In genomic region chr11:27349919-27350318, GRCh38 we compare ENCODE assay signal across 30 cellular contexts. TPM values are rescaled to one million over a fixed set of nuclear protein-coding genes. Genes with fewer than 3 reads are reported as not detected.
DNase-seq lines count a peak whose midpoint lies in the region; TF ChIP-seq lines count a peak whose summit lies in the region.
"Had no signal": no experiment of that assay in that cellular context is flagged by ENCODE, and none has a peak within 500 bp of the region (broad histone marks: within the 10 kb centered on the region; RNA-seq: fewer than 3 reads in every experiment).

No MANE protein-coding gene starts in this region.

- H3K4me1 Mint-ChIP-seq in Caco-2 (ENCODE audit: low read depth, unreplicated experiment) = peaks cover 32% of the 10 kb centered on the region
- H3K4me1 Mint-ChIP-seq in nephron progenitor cell = peaks cover 77% of the 10 kb centered on the region
- H3K4me1 Mint-ChIP-seq in activated T-cell treated with anti-CD3 and anti-CD28 coated beads, Interleukin-2, amount 50 U/mL, for 24 hours (ENCODE audit: low read depth) = no peaks in the 10 kb centered on the region
- H3K4me1 Mint-ChIP-seq in glutamatergic neuron (ENCODE audit: low read depth, unreplicated experiment) = peaks cover 7% of the 10 kb centered on the region
- H3K4me1 Mint-ChIP-seq: activated naive CD8-positive, alpha-beta T cell treated with anti-CD3 and anti-CD28 coated beads, Interleukin-2, amount 10 ng/mL, durations not matched to agents 7 days and 5 days; central memory CD8-positive, alpha-beta T cell had no signal

- H3K9me3 ChIP-seq in Caco-2 (no peaks in the 10 kb centered on the region), hepatocyte (ENCODE audit: low read depth) (no peaks in the 10 kb centered on the region)
- H3K9me3 ChIP-seq: mucosa of descending colon, testis had no signal

- peak overlapping the region; percentile 32 for H3K4me2 ChIP-seq in hepatocyte

- H4K20me1 ChIP-seq in hepatocyte (ENCODE audit: insufficient read depth, poor library complexity, severe bottlenecking) = no peaks in the 10 kb centered on the region

- peaks cover 5% of the 10 kb centered on the region for H3K79me2 ChIP-seq in hepatocyte
- H3K79me2 ChIP-seq: parathyroid adenoma had no signal

- POLR2A ChIA-PET in Caco-2 (lab: Charles Lee) = no interaction called here

- WGBS in hepatocyte (ENCODE audit: low lambda C conversion rate, missing lambda C conversion rate) = 61% methylated on average over 2 of the region's 2 CpGs

- CTCF ChIA-PET in Caco-2 (lab: Charles Lee) = no interaction called here

- BruUV-seq in Caco-2 (replicated peaks; lab: Mats Ljungman, UMichigan) = no TSS peak

- H3K36me3 ChIP-seq in Caco-2 (ENCODE audit: control insufficient read depth, insufficient read depth, low read length) (0 out of 2 replicates have a peak, but pooled peaks cover 1% of the 10 kb centered on the region), hepatocyte (replicated peaks; ENCODE audit: insufficient read depth, low read depth) (no peaks in the 10 kb centered on the region)

- H3K27me3 Mint-ChIP-seq in Caco-2 (ENCODE audit: insufficient read depth, unreplicated experiment) (no peaks in the 10 kb centered on the region), nephron progenitor cell (ENCODE audit: low read depth, poor library complexity) (peaks cover 7% of the 10 kb centered on the region), glutamatergic neuron (ENCODE audit: unreplicated experiment) (no peaks in the 10 kb centered on the region)
- no peaks in the 10 kb centered on the region for H3K27me3 Mint-ChIP-seq in activated T-cell treated with anti-CD3 and anti-CD28 coated beads, Interleukin-2, amount 50 U/mL, for 24 hours
- H3K27me3 Mint-ChIP-seq: activated CD8-positive, alpha-beta memory T cell treated with anti-CD3 and anti-CD28 coated beads, Interleukin-2, amount 10 ng/mL, durations not matched to agents 7 days and 5 days; activated naive CD8-positive, alpha-beta T cell treated with anti-CD3 and anti-CD28 coated beads, Interleukin-2, amount 10 ng/mL, durations not matched to agents 7 days and 5 days; central memory CD8-positive, alpha-beta T cell; dendritic cell treated with granulocyte-macrophage colony-stimulating factor and Interleukin-4, amounts not matched to agents 40 ng/mL and 50 ng/mL, for 4 days had no signal

- intact Hi-C loops in Caco-2 (cut with micrococcal nuclease; ENCODE audit: unreplicated experiment) = loop anchor here (2.0 kb wide), 1 partner anchor 19 kb away; no protein-coding TSS in a partner anchor

- H3K9me3 Mint-ChIP-seq in Caco-2 (ENCODE audit: unreplicated experiment) (no peaks in the 10 kb centered on the region), nephron progenitor cell (peaks cover 2% of the 10 kb centered on the region), glutamatergic neuron (ENCODE audit: unreplicated experiment) (no peaks in the 10 kb centered on the region)
- no peaks in the 10 kb centered on the region for H3K9me3 Mint-ChIP-seq in activated T-cell treated with anti-CD3 and anti-CD28 coated beads, Interleukin-2, amount 50 U/mL, for 24 hours
- H3K9me3 Mint-ChIP-seq: activated naive CD8-positive, alpha-beta T cell treated with anti-CD3 and anti-CD28 coated beads, Interleukin-2, amount 10 ng/mL, durations not matched to agents 7 days and 5 days; CD8-positive, alpha-beta T cell; central memory CD8-positive, alpha-beta T cell; dendritic cell treated with granulocyte-macrophage colony-stimulating factor and Interleukin-4, amounts not matched to agents 40 ng/mL and 50 ng/mL, for 4 days; T-helper 1 cell treated with Interleukin-12 subunit alpha and Interleukin-12 subunit beta and Interleukin-4 antibody, amounts not matched to agents 30 μg/mL and 1 μg/mL, for 36 hours had no signal

- H3K4me3 Mint-ChIP-seq in Caco-2 (ENCODE audit: unreplicated experiment) (peak overlapping the region; percentile 44), nephron progenitor cell (peak overlapping the region; percentile 13), glutamatergic neuron (ENCODE audit: unreplicated experiment) (no peak overlapping the region)
- no peak overlapping the region for H3K4me3 Mint-ChIP-seq in activated T-cell treated with anti-CD3 and anti-CD28 coated beads, Interleukin-2, amount 50 U/mL, for 24 hours
- H3K4me3 Mint-ChIP-seq: activated CD8-positive, alpha-beta memory T cell treated with anti-CD3 and anti-CD28 coated beads, Interleukin-2, amount 10 ng/mL, durations not matched to agents 7 days and 5 days; activated naive CD8-positive, alpha-beta T cell treated with anti-CD3 and anti-CD28 coated beads, Interleukin-2, amount 10 ng/mL, durations not matched to agents 7 days and 5 days; CD8-positive, alpha-beta T cell; central memory CD8-positive, alpha-beta T cell; dendritic cell treated with granulocyte-macrophage colony-stimulating factor and Interleukin-4, amounts not matched to agents 40 ng/mL and 50 ng/mL, for 4 days; T-helper 1 cell treated with Interleukin-12 subunit alpha and Interleukin-12 subunit beta and Interleukin-4 antibody, amounts not matched to agents 30 μg/mL and 1 μg/mL, for 36 hours had no signal

- no peaks in the 10 kb centered on the region for H3K27me3 ChIP-seq in Caco-2 (replicated peaks; ENCODE audit: control insufficient read depth, insufficient read depth, low read length)
- no peaks in the 10 kb centered on the region for H3K27me3 ChIP-seq in hepatocyte
- H3K27me3 ChIP-seq: testis had no signal

- peak overlapping the region; percentile 36 for H3K27ac ChIP-seq in hepatocyte
- H3K27ac ChIP-seq: parathyroid adenoma, testis had no signal

- H3K4me1 ChIP-seq in Caco-2 (peaks cover 47% of the 10 kb centered on the region), hepatocyte (ENCODE audit: insufficient read depth) (peaks cover 28% of the 10 kb centered on the region)
- H3K4me1 ChIP-seq: parathyroid adenoma had no signal

- H3K27ac Mint-ChIP-seq in Caco-2 (ENCODE audit: unreplicated experiment) = peak overlapping the region; percentile 25
- H3K27ac Mint-ChIP-seq in nephron progenitor cell = peak overlapping the region; percentile 98
- H3K27ac Mint-ChIP-seq in activated T-cell treated with anti-CD3 and anti-CD28 coated beads, Interleukin-2, amount 50 U/mL, for 24 hours = no peak overlapping the region
- H3K27ac Mint-ChIP-seq in glutamatergic neuron (ENCODE audit: unreplicated experiment) = no peak overlapping the region
- H3K27ac Mint-ChIP-seq: activated CD8-positive, alpha-beta memory T cell treated with anti-CD3 and anti-CD28 coated beads, Interleukin-2, amount 10 ng/mL, durations not matched to agents 7 days and 5 days; activated naive CD8-positive, alpha-beta T cell treated with anti-CD3 and anti-CD28 coated beads, Interleukin-2, amount 10 ng/mL, durations not matched to agents 7 days and 5 days; CD8-positive, alpha-beta T cell; dendritic cell treated with granulocyte-macrophage colony-stimulating factor and Interleukin-4, amounts not matched to agents 40 ng/mL and 50 ng/mL, for 4 days; T-helper 1 cell treated with Interleukin-12 subunit alpha and Interleukin-12 subunit beta and Interleukin-4 antibody, amounts not matched to agents 30 μg/mL and 1 μg/mL, for 36 hours had no signal

- TF ChIP-seq CTCF in Caco-2 (IDR thresholded peaks at IDR 0.05; ENCODE audit: insufficient read depth in 1 of 2, low read depth in 1 of 2, low read length in 1 of 2, severe bottlenecking in 1 of 2, unreplicated experiment in 1 of 2) = no peak
- TF ChIP-seq CTCF in hepatocyte (IDR thresholded peaks at IDR 0.05; ENCODE audit: poor library complexity) = no peak
- TF ChIP-seq CTCF in nephron progenitor cell (IDR thresholded peaks at IDR 0.05) = no peak
- TF ChIP-seq CTCF in glutamatergic neuron (IDR thresholded peaks at IDR 0.05; ENCODE audit: partially characterized antibody, unreplicated experiment) = no peak

- H3K36me3 Mint-ChIP-seq in Caco-2 (ENCODE audit: insufficient read depth, unreplicated experiment) (peaks cover 15% of the 10 kb centered on the region), nephron progenitor cell (ENCODE audit: low read depth) (peaks cover 54% of the 10 kb centered on the region), glutamatergic neuron (ENCODE audit: unreplicated experiment) (no peaks in the 10 kb centered on the region)
- H3K36me3 Mint-ChIP-seq in activated T-cell treated with anti-CD3 and anti-CD28 coated beads, Interleukin-2, amount 50 U/mL, for 24 hours (ENCODE audit: low read depth) = peaks cover 21% of the 10 kb centered on the region

- H2AFZ ChIP-seq in hepatocyte = no peak overlapping the region
- H2AFZ ChIP-seq: parathyroid adenoma had no signal

- no peaks in the 10 kb centered on the region for H3K9me2 ChIP-seq in hepatocyte (replicated peaks; ENCODE audit: insufficient read depth)

- peak in 1 of 2 experiments; percentile 36 for DNase-seq in Caco-2
- DNase-seq in HuH-7 (ENCODE audit: low spot score) = peak; percentile 66
- DNase-seq in hepatocyte (ENCODE audit: low spot score) = no peak
- no peak for DNase-seq in nephron progenitor cell
- DNase-seq in activated T-cell treated with anti-CD3 and anti-CD28 coated beads, Interleukin-2, amount 50 U/mL, for 24 hours = no peak
- DNase-seq in glutamatergic neuron = no peak
- no peak for DNase-seq in NCI-H1417 (lab: John Stamatoyannopoulos, UW)
- no peak for DNase-seq in stimulated activated CD4-positive, alpha-beta T cell treated with anti-CD3 and anti-CD28 coated beads, Interleukin-15, amount 100 ng/mL, for 24 hours
- DNase-seq: activated CD4-positive, alpha-beta T cell treated with anti-CD3 and anti-CD28 coated beads, Interleukin-2, amount 50 U/mL, for 4 hours; activated CD4-positive, CD25-positive, alpha-beta regulatory T cell; activated CD8-positive, alpha-beta memory T cell treated with anti-CD3 and anti-CD28 coated beads, Interleukin-2, amount 10 ng/mL, durations not matched to agents 7 days and 5 days; activated gamma-delta T cell treated with Interleukin-2 at 50 U/mL for 16 hours; activated naive CD8-positive, alpha-beta T cell treated with anti-CD3 and anti-CD28 coated beads, Interleukin-2, amount 10 ng/mL, durations not matched to agents 7 days and 5 days; activated T-cell treated with anti-CD3 and anti-CD28 coated beads, Interleukin-2, amount 50 U/mL, for 48 hours; CD8-positive, alpha-beta T cell; DMS 273 treated with DMSO at 0.1 percent for 48 hours; mucosa of descending colon; NCI-H1048; NCI-H1930; NCI-H510A treated with DMSO at 0.1 percent for 48 hours; OCI-M1; stimulated activated CD4-positive, alpha-beta T cell treated with anti-CD3 and anti-CD28 coated beads, Interleukin-2, amount 100 ng/mL, for 24 hours; stimulated activated naive CD8-positive, alpha-beta T cell treated with anti-CD3 and anti-CD28 coated beads, Interleukin-15, Interleukin-2, amounts not matched to agents 100 U/mL and 50 U/mL, for 24 hours; testis had no signal

- no peak overlapping the region for H3K4me3 ChIP-seq in Caco-2 (ENCODE audit: low read depth, low read length)
- no peak overlapping the region for H3K4me3 ChIP-seq in hepatocyte
- H3K4me3 ChIP-seq: GM12878, lung, mucosa of descending colon, testis had no signal

RNA-seq across cellular contexts. Expression of gene CCDC34, which starts 13.1 kb away (rescaled TPM):
- total RNA-seq in Caco-2 (2022) (25.0 and 25.7 TPM in 2 replicates), hepatocyte (6.8 and 7.5 TPM in 2 replicates), glutamatergic neuron (ENCODE audit: unreplicated experiment) (3.5 TPM)
- polyA plus RNA-seq in hepatocyte = 4.6 and 6.0 TPM in 2 replicates

Comparison
In these comparisons a context has a peak if more than half of its experiments do, and no peak if none do; other contexts are left out.
1. H3K27ac Mint-ChIP-seq: peak in Caco-2 (single experiment) and nephron progenitor cell (single experiment); none in activated T-cell treated with anti-CD3 and anti-CD28 coated beads, Interleukin-2, amount 50 U/mL, for 24 hours (single experiment) and glutamatergic neuron (single experiment).
2. H3K4me3 Mint-ChIP-seq: peak in Caco-2 (single experiment) and nephron progenitor cell (single experiment); none in activated T-cell treated with anti-CD3 and anti-CD28 coated beads, Interleukin-2, amount 50 U/mL, for 24 hours (single experiment) and glutamatergic neuron (single experiment).